1 cellular context compared by ENCODE assay signal in the genomic region with DNA sequence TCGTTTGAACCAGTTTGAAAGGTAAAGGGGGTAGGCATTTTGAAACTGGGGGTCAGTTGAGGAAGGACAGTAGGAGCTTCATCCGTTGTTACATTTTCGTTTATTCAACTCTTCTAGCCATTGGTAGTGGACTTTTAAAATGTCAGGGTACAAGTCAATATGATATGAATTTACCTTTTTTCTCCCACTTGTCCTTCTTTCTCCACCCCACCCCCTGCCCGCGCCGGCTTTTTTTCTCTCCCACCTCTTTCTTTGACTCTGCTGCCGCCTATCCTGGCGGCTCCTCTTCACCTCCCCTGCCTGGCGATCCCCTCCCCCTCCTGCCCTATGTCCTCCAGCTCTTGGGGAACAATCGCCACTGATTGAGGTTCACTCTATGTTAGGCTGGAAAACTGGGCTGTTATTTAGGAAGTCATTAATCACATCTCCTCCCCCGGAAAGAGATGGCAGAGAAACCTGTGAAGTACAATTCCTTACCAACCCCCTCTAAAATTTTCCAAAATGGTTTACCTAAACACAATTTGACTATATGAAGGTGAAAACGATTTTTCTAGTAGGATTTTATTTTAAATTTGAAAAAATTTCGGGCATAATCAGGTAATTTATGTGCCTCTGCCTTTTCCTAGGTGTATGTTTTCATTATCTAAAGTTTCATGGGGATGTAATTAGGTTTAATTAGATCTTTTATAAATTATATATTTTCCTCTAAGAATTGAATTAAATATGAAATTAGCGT.
TF ChIP-seq lines count a peak whose summit lies in the region.

No MANE protein-coding gene starts in this region.

TF ChIP-seq in K562, 482 proteins besides CTCF, POLR2A, EP300 and RAD21 (continued from another document and continues in another):
- TF ChIP-seq HMG20B (CRISPR knock-in tag; IDR thresholded peaks at IDR 0.05) (no peak), ZNF551 (CRISPR knock-in tag; IDR thresholded peaks at IDR 0.05) (no peak), PURB (CRISPR knock-in tag; IDR thresholded peaks at IDR 0.05; ENCODE audit: low read depth) (no peak), ETV6 (IDR thresholded peaks at IDR 0.05; ENCODE audit: borderline replicate concordance in 1 of 2, low read depth in 2 of 2, low read length in 1 of 2) (0 out of 4 replicates have a peak, but pooled peaks of 1 of the 2 experiments have one; percentile 52), ETV6 (CRISPR knock-in tag; IDR thresholded peaks at IDR 0.05; ENCODE audit: borderline replicate concordance) (no peak), HCFC1 (IDR thresholded peaks at IDR 0.05; ENCODE audit: low read depth, low read length) (no peak; the same call in 1 of the 2 replicates), NR4A1 (CRISPR knock-in tag; IDR thresholded peaks at IDR 0.05) (peak; percentile 56; the same call in 1 of the 2 replicates), NR4A1 (tag; IDR thresholded peaks at IDR 0.05) (no peak), LARP7 (IDR thresholded peaks at IDR 0.05) (0 out of 2 replicates have a peak, but pooled peaks have one; percentile 67), XRCC5 (IDR thresholded peaks at IDR 0.05; ENCODE audit: low read depth, low read length) (no peak), FOXA1 (IDR thresholded peaks at IDR 0.05; ENCODE audit: borderline replicate concordance) (no peak), ZNF644 (tag; IDR thresholded peaks at IDR 0.05; ENCODE audit: low read depth) (no peak), TBL1XR1 (IDR thresholded peaks at IDR 0.05; ENCODE audit: low read length in 2 of 2) (peak in 1 of 2 experiments; percentile 55; a peak in 2 of 4 replicates), STAG1 (CRISPR knock-in tag; IDR thresholded peaks at IDR 0.05; ENCODE audit: borderline replicate concordance) (no peak), ZNF124 (CRISPR knock-in tag; IDR thresholded peaks at IDR 0.05) (no peak), ZNF311 (CRISPR knock-in tag; IDR thresholded peaks at IDR 0.05) (0 out of 2 replicates have a peak, but pooled peaks have one; percentile 35), ZNF3 (CRISPR knock-in tag; IDR thresholded peaks at IDR 0.05) (no peak), ZNF24 (IDR thresholded peaks at IDR 0.05) (no peak), JUNB (CRISPR knock-in tag; conservative IDR thresholded peaks at IDR 0.05) (no peak), SRF (CRISPR knock-in tag; IDR thresholded peaks at IDR 0.05) (no peak), CEBPG (CRISPR knock-in tag; IDR thresholded peaks at IDR 0.05) (no peak), CEBPG (tag; conservative IDR thresholded peaks at IDR 0.05 in 1 of 2, IDR thresholded peaks at IDR 0.05 in 1 of 2) (no peak), THAP7 (CRISPR knock-in tag; IDR thresholded peaks at IDR 0.05) (no peak), HEY1 (CRISPR knock-in tag; IDR thresholded peaks at IDR 0.05; ENCODE audit: borderline replicate concordance) (no peak), TEAD4 (IDR thresholded peaks at IDR 0.05; ENCODE audit: low read length) (peak; percentile 42; the same call in 1 of the 2 replicates), TEAD4 (CRISPR knock-in tag; IDR thresholded peaks at IDR 0.05; ENCODE audit: borderline replicate concordance) (no peak), HNRNPL (IDR thresholded peaks at IDR 0.05; ENCODE audit: low read depth, low read length) (no peak), NR1H2 (CRISPR knock-in tag; IDR thresholded peaks at IDR 0.05) (no peak), ZC3H11A (IDR thresholded peaks at IDR 0.05; ENCODE audit: low read depth, low read length) (no peak), ZNF586 (CRISPR knock-in tag; conservative IDR thresholded peaks at IDR 0.05) (no peak), TAL1 (IDR thresholded peaks at IDR 0.05) (0 out of 2 replicates have a peak, but pooled peaks have one; percentile 15), ZNF507 (tag; conservative IDR thresholded peaks at IDR 0.05) (no peak), BCOR (IDR thresholded peaks at IDR 0.05) (no peak; the same call in 1 of the 2 replicates), ZNF184 (CRISPR knock-in tag; IDR thresholded peaks at IDR 0.05) (no peak), ZNF197 (CRISPR knock-in tag; IDR thresholded peaks at IDR 0.05; ENCODE audit: low read depth) (no peak; the same call in 1 of the 2 replicates), CBX5 (IDR thresholded peaks at IDR 0.05; ENCODE audit: borderline replicate concordance, low read depth) (no peak), GATAD2A (IDR thresholded peaks at IDR 0.05) (peak; percentile 99), DIDO1 (tag; IDR thresholded peaks at IDR 0.05; ENCODE audit: low read depth) (no peak), STAT5A (IDR thresholded peaks at IDR 0.05; ENCODE audit: borderline replicate concordance, low read length) (no peak), POLR2G (IDR thresholded peaks at IDR 0.05; ENCODE audit: low read depth, low read length) (peak; percentile 54; the same call in 1 of the 2 replicates), ZNF274 (IDR thresholded peaks at IDR 0.05; ENCODE audit: borderline replicate concordance, low read depth, low read length) (no peak), SRSF9 (IDR thresholded peaks at IDR 0.05; ENCODE audit: borderline replicate concordance, low read depth, low read length) (no peak), ZNF512 (tag; IDR thresholded peaks at IDR 0.05) (no peak), ZNF408 (CRISPR knock-in tag; IDR thresholded peaks at IDR 0.05; ENCODE audit: low read depth) (no peak), DDX20 (tag; IDR thresholded peaks at IDR 0.05; ENCODE audit: low read depth) (no peak), MITF (IDR thresholded peaks at IDR 0.05) (no peak), EGR1 (conservative IDR thresholded peaks at IDR 0.05) (peak; percentile 81), ARID2 (IDR thresholded peaks at IDR 0.05) (peak; percentile 55; the same call in 1 of the 2 replicates), SPI1 (IDR thresholded peaks at IDR 0.05; ENCODE audit: borderline replicate concordance, low read depth, low read length) (no peak), ZNF444 (CRISPR knock-in tag; IDR thresholded peaks at IDR 0.05) (peak; percentile 55; the same call in 1 of the 2 replicates), SMC3 (conservative IDR thresholded peaks at IDR 0.05; ENCODE audit: insufficient read depth, low read depth, low read length) (no peak), ZNF347 (CRISPR knock-in tag; IDR thresholded peaks at IDR 0.05; ENCODE audit: low read depth) (no peak), TRIM25 (IDR thresholded peaks at IDR 0.05; ENCODE audit: borderline replicate concordance) (no peak), ZBTB7A (IDR thresholded peaks at IDR 0.05; ENCODE audit: borderline replicate concordance, control insufficient read depth, low read depth, low read length) (peak; percentile 70; the same call in 1 of the 2 replicates)
- TF ChIP-seq, protein P1, sequence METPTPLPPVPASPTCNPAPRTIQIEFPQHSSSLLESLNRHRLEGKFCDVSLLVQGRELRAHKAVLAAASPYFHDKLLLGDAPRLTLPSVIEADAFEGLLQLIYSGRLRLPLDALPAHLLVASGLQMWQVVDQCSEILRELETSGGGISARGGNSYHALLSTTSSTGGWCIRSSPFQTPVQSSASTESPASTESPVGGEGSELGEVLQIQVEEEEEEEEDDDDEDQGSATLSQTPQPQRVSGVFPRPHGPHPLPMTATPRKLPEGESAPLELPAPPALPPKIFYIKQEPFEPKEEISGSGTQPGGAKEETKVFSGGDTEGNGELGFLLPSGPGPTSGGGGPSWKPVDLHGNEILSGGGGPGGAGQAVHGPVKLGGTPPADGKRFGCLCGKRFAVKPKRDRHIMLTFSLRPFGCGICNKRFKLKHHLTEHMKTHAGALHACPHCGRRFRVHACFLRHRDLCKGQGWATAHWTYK (CRISPR knock-in tag; IDR thresholded peaks at IDR 0.05), result no peak
- TF ChIP-seq, protein P2, sequence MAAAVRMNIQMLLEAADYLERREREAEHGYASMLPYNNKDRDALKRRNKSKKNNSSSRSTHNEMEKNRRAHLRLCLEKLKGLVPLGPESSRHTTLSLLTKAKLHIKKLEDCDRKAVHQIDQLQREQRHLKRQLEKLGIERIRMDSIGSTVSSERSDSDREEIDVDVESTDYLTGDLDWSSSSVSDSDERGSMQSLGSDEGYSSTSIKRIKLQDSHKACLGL (CRISPR knock-in tag; IDR thresholded peaks at IDR 0.05; ENCODE audit: borderline replicate concordance, poor library complexity, severe bottlenecking), result no peak
- TF ChIP-seq, protein P3, sequence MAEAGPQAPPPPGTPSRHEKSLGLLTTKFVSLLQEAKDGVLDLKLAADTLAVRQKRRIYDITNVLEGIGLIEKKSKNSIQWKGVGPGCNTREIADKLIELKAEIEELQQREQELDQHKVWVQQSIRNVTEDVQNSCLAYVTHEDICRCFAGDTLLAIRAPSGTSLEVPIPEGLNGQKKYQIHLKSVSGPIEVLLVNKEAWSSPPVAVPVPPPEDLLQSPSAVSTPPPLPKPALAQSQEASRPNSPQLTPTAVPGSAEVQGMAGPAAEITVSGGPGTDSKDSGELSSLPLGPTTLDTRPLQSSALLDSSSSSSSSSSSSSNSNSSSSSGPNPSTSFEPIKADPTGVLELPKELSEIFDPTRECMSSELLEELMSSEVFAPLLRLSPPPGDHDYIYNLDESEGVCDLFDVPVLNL (CRISPR knock-in tag; IDR thresholded peaks at IDR 0.05; ENCODE audit: low read depth), result no peak
- TF ChIP-seq, protein P4, sequence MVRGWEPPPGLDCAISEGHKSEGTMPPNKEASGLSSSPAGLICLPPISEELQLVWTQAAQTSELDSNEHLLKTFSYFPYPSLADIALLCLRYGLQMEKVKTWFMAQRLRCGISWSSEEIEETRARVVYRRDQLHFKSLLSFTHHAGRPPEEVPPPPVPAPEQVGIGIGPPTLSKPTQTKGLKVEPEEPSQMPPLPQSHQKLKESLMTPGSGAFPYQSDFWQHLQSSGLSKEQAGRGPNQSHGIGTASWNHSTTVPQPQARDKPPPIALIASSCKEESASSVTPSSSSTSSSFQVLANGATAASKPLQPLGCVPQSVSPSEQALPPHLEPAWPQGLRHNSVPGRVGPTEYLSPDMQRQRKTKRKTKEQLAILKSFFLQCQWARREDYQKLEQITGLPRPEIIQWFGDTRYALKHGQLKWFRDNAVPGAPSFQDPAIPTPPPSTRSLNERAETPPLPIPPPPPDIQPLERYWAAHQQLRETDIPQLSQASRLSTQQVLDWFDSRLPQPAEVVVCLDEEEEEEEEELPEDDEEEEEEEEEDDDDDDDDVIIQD (CRISPR knock-in tag; IDR thresholded peaks at IDR 0.05), result no peak
- TF ChIP-seq, protein P5, sequence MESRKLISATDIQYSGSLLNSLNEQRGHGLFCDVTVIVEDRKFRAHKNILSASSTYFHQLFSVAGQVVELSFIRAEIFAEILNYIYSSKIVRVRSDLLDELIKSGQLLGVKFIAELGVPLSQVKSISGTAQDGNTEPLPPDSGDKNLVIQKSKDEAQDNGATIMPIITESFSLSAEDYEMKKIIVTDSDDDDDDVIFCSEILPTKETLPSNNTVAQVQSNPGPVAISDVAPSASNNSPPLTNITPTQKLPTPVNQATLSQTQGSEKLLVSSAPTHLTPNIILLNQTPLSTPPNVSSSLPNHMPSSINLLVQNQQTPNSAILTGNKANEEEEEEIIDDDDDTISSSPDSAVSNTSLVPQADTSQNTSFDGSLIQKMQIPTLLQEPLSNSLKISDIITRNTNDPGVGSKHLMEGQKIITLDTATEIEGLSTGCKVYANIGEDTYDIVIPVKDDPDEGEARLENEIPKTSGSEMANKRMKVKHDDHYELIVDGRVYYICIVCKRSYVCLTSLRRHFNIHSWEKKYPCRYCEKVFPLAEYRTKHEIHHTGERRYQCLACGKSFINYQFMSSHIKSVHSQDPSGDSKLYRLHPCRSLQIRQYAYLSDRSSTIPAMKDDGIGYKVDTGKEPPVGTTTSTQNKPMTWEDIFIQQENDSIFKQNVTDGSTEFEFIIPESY (CRISPR knock-in tag; IDR thresholded peaks at IDR 0.05), result no peak
